14 cellular contexts compared by ENCODE assay signal in the genomic region with DNA sequence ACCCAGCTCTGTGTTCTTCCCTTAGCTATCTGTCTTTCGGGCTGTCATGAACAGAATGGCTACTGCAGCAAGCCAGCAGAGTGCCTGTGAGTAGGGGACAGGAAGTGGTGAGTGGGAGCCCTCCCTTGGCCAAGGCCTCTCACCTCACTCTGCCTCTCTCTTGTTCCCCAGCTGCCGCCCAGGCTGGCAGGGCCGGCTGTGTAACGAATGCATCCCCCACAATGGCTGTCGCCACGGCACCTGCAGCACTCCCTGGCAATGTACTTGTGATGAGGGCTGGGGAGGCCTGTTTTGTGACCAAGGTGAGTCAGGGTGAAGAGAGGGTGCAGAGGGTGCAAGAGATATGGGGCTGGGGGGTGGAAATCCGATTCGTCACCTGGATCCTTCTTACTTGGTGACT. TPM values are rescaled to one million over a fixed set of nuclear protein-coding genes. Genes with fewer than 3 reads are reported as not detected.
DNase-seq lines count a peak whose midpoint lies in the region; ATAC-seq and TF ChIP-seq lines count a peak whose summit lies in the region.
"Had no signal": no experiment of that assay in that cellular context is flagged by ENCODE, and none has a peak within 500 bp of the region (broad histone marks: within the 10 kb centered on the region; RNA-seq: fewer than 3 reads in every experiment).

No MANE protein-coding gene starts in this region.

- DNase-seq in SK-N-SH (peak; percentile 22), NAMALWA (ENCODE audit: low spot score) (peak; percentile 37), esophagus muscularis mucosa (ENCODE audit: extremely low spot score) (no peak), stomach (no peak), NOMO-1 treated with DMSO at 0.1 percent for 48 hours (lab: John Stamatoyannopoulos, UW; ENCODE audit: unreplicated experiment) (no peak), A172 (ENCODE audit: low spot score) (no peak)
- DNase-seq: activated T-cell treated with anti-CD3 and anti-CD28 coated beads, Interleukin-2, amount 50 U/mL, for 1 hour; erythroblast; NCI-H524; thyroid gland had no signal

- H3K9ac ChIP-seq in SK-N-SH, result no peak overlapping the region

- 90% methylated on average over 5 of the region's 8 CpGs for WGBS in SK-N-SH (ENCODE audit: low lambda C conversion rate)
- 85% methylated on average over 8 of the region's 8 CpGs for WGBS in esophagus muscularis mucosa
- 59 to 82% (median 74%) methylated on average over 8 of the region's 8 CpGs for WGBS in stomach, 5 donors

- no peak for TF ChIP-seq POLR2A in esophagus muscularis mucosa (IDR thresholded peaks at IDR 0.05; ENCODE audit: low read depth)
- TF ChIP-seq POLR2A in stomach (IDR thresholded peaks at IDR 0.05), result no peak

- H3K4me1 ChIP-seq in SK-N-SH (ENCODE audit: control insufficient read depth in 1 of 2, insufficient read depth in 2 of 2, low read depth in 1 of 2, low read length in 1 of 2) (peaks cover 17 to 35% of the 10 kb centered on the region in 2 experiments; a peak in 2 of 4 replicates), esophagus muscularis mucosa (peaks cover 54 to 62% (median 58%) of the 10 kb centered on the region in 4 donors), stomach (peaks cover 41 to 66% (median 52%) of the 10 kb centered on the region in 4 donors)

- no peaks in the 10 kb centered on the region for H3K9me2 ChIP-seq in SK-N-SH

- H3K36me3 ChIP-seq in SK-N-SH (replicated peaks in 1 of 2; ENCODE audit: control insufficient read depth in 1 of 2, insufficient read depth in 2 of 2, low read length in 1 of 2), result no peaks in the 10 kb centered on the region
- H3K36me3 ChIP-seq in esophagus muscularis mucosa, result peaks cover 0 to 18% (median 0%) of the 10 kb centered on the region in 4 donors
- H3K36me3 ChIP-seq in stomach, result peaks cover 0 to 18% (median 0%) of the 10 kb centered on the region in 4 donors
- H3K36me3 ChIP-seq: thyroid gland had no signal

- no peaks in the 10 kb centered on the region for H3F3A ChIP-seq in SK-N-SH (replicated peaks; ENCODE audit: insufficient read depth)

- H3K27me3 ChIP-seq in SK-N-SH (ENCODE audit: insufficient read depth), result peaks cover 42% of the 10 kb centered on the region
- peaks cover 0 to 84% (median 46%) of the 10 kb centered on the region in 4 donors for H3K27me3 ChIP-seq in esophagus muscularis mucosa
- peaks cover 10 to 60% (median 50%) of the 10 kb centered on the region in 3 donors for H3K27me3 ChIP-seq in stomach

- no peak overlapping the region for H3K4me3 ChIP-seq in SK-N-SH (ENCODE audit: low read depth in 2 of 2, low read length in 1 of 2)
- peak overlapping the region; percentile 57 to 58 (median 58) for H3K4me3 ChIP-seq in esophagus muscularis mucosa
- H3K4me3 ChIP-seq in stomach, result peak overlapping the region in 3 of 4 donors; percentile 49 to 75 (median 54)

- TF ChIP-seq CTCF in SK-N-SH (IDR thresholded peaks at IDR 0.05) (no peak), esophagus muscularis mucosa (IDR thresholded peaks at IDR 0.05) (no peak), stomach (IDR thresholded peaks at IDR 0.05) (no peak)

- no peaks in the 10 kb centered on the region for H3K9me3 ChIP-seq in SK-N-SH
- no peaks in the 10 kb centered on the region for H3K9me3 ChIP-seq in esophagus muscularis mucosa
- no peaks in the 10 kb centered on the region for H3K9me3 ChIP-seq in stomach
- H3K9me3 ChIP-seq: thyroid gland had no signal

- no peaks in the 10 kb centered on the region for H4K20me1 ChIP-seq in SK-N-SH (ENCODE audit: insufficient read depth)

- TF ChIP-seq EP300 in SK-N-SH (IDR thresholded peaks at IDR 0.05; ENCODE audit: borderline replicate concordance in 1 of 2, low read depth in 1 of 2, low read length in 1 of 2) (no peak), esophagus muscularis mucosa (IDR thresholded peaks at IDR 0.05) (no peak), stomach (IDR thresholded peaks at IDR 0.05) (no peak)

- no peak for TF ChIP-seq RAD21 in SK-N-SH (IDR thresholded peaks at IDR 0.05; ENCODE audit: low read length)

- POLR2A ChIA-PET in SK-N-SH (lab: Yijun Ruan, JAX), result no interaction called here

- intact Hi-C loops in esophagus muscularis mucosa (cut with DNase I) (no loop called here), stomach (cut with DNase I; ENCODE audit: low total_unique reads) (no loop called here)

- H3K4me2 ChIP-seq in SK-N-SH, result no peak overlapping the region

- H2AFZ ChIP-seq in SK-N-SH (ENCODE audit: low read depth), result no peak overlapping the region

- H3K79me2 ChIP-seq in SK-N-SH (ENCODE audit: insufficient read depth), result no peaks in the 10 kb centered on the region

- CTCF ChIA-PET in SK-N-SH (lab: Yijun Ruan, JAX), result interaction anchor here (0.6 to 33.6 kb wide), 8 partner anchors 9 to 269 kb away, joined by 3 to 675 read pairs (median 13); a partner anchor contains a TSS

- H3K27ac ChIP-seq in SK-N-SH (ENCODE audit: low read depth in 2 of 2, low read length in 1 of 2), result no peak overlapping the region
- no peak overlapping the region for H3K27ac ChIP-seq in esophagus muscularis mucosa (replicated peaks in 1 of 4)
- H3K27ac ChIP-seq in stomach, result peak overlapping the region in 4 of 5 donors; percentile 28 to 47 (median 42)

- ATAC-seq in SK-N-SH treated with all-trans-retinoic acid at 6 μM for 48 hours (no peak), GM21381 (IDR thresholded peaks at IDR 0.05; ENCODE audit: unreplicated experiment) (no peak)

TF ChIP-seq in SK-N-SH, 30 proteins besides CTCF, POLR2A, EP300 and RAD21 (continues in another document):
- no peak for TF ChIP-seq FOXM1 (IDR thresholded peaks at IDR 0.05; ENCODE audit: low read depth)

TF ChIP-seq in SK-N-SH treated with all-trans-retinoic acid at 6 μM for 48 hours, 23 proteins besides CTCF, POLR2A, EP300 and RAD21 (continues in another document):
- TF ChIP-seq PPARA (CRISPR knock-in tag; IDR thresholded peaks at IDR 0.05; ENCODE audit: borderline replicate concordance) (no peak), ZNF8 (CRISPR knock-in tag; IDR thresholded peaks at IDR 0.05) (no peak), CSDC2 (CRISPR knock-in tag; IDR thresholded peaks at IDR 0.05) (no peak), RARB (CRISPR knock-in tag; IDR thresholded peaks at IDR 0.05) (no peak), SNAI2 (CRISPR knock-in tag; IDR thresholded peaks at IDR 0.05) (no peak), ISL1 (CRISPR knock-in tag; IDR thresholded peaks at IDR 0.05) (no peak), OSR1 (CRISPR knock-in tag; IDR thresholded peaks at IDR 0.05) (no peak), TOX (CRISPR knock-in tag; IDR thresholded peaks at IDR 0.05; ENCODE audit: borderline replicate concordance) (no peak), GLIS3 (CRISPR knock-in tag; IDR thresholded peaks at IDR 0.05) (no peak), ZNF565 (CRISPR knock-in tag; conservative IDR thresholded peaks at IDR 0.05; ENCODE audit: low read depth) (no peak), ZFP3 (CRISPR knock-in tag; IDR thresholded peaks at IDR 0.05) (no peak), TCF4 (CRISPR knock-in tag; IDR thresholded peaks at IDR 0.05; ENCODE audit: borderline replicate concordance) (no peak), ZC3H10 (CRISPR knock-in tag; IDR thresholded peaks at IDR 0.05) (no peak), ESRRG (CRISPR knock-in tag; IDR thresholded peaks at IDR 0.05) (no peak), BACH2 (CRISPR knock-in tag; IDR thresholded peaks at IDR 0.05; ENCODE audit: borderline replicate concordance) (no peak)

RNA-seq across cellular contexts. Expression of a gene that starts 3.0 kb away (rescaled TPM):
- polyA plus RNA-seq in SK-N-SH (2012; rRNA removed), result 0.03 TPM in 2 replicates
- 0.01 and 0.03 TPM in 2 replicates for polyA plus RNA-seq in SK-N-SH (2012; cell fraction: cytosol; rRNA removed)
- 0.13 and 0.14 TPM in 2 replicates for polyA plus RNA-seq in SK-N-SH (2012; cell fraction: nucleus; rRNA removed)
- total RNA-seq in esophagus muscularis mucosa, result 10 to 100 TPM in 1 of 4 donors, 1 to 10 TPM in 3; 1.7 to 12.6 (median 7.5) TPM
- 10 to 100 TPM in 1 of 5 donors, 1 to 10 TPM in 3, under 1 TPM in 1; 0.89 to 20.0 (median 3.3) TPM for total RNA-seq in stomach
- polyA plus RNA-seq in stomach, result 1 to 10 TPM in 2 of 3 donors, under 1 TPM in 1; 0.56 to 2.2 (median 1.5) TPM
- total RNA-seq in A172 (2014; rRNA removed; shearing (Covaris generic)), result not detected in 2 replicates
- total RNA-seq: T-helper 2 cell treated with Interferon-gamma antibody and Interleukin-4, amounts not matched to agents 100 ng/mL and 5 ng/mL, for 36 hours had no signal
- polyA plus RNA-seq: immature natural killer cell had no signal

RNA-seq across cellular contexts. Expression of a gene that starts 21.1 kb away (rescaled TPM):
- 9.3 and 12.3 TPM in 2 replicates for polyA plus RNA-seq in SK-N-SH (2012; rRNA removed)
- polyA plus RNA-seq in SK-N-SH (2012; cell fraction: cytosol; rRNA removed), result 4.5 and 6.0 TPM in 2 replicates
- polyA plus RNA-seq in SK-N-SH (2012; cell fraction: nucleus; rRNA removed), result 8.1 and 10.9 TPM in 2 replicates
- total RNA-seq in esophagus muscularis mucosa, result 1 to 10 TPM in 3 of 4 donors, under 1 TPM in 1; 0.66 to 3.6 (median 1.3) TPM
- 10 to 100 TPM in 1 of 5 donors, 1 to 10 TPM in 4; 1.3 to 17.1 (median 2.9) TPM for total RNA-seq in stomach
- polyA plus RNA-seq in stomach, result 10 to 100 TPM in 2 of 3 donors, 1 to 10 TPM in 1; 5.7 to 61.6 (median 25.5) TPM
- total RNA-seq in A172 (2014; rRNA removed; shearing (Covaris generic)), result 4.7 and 5.8 TPM in 2 replicates

RNA-seq across cellular contexts. Expression of a gene that starts 37.9 kb away (rescaled TPM):
- 13.5 and 14.1 TPM in 2 replicates for polyA plus RNA-seq in SK-N-SH (2012; rRNA removed)
- 4.9 and 8.1 TPM in 2 replicates for polyA plus RNA-seq in SK-N-SH (2012; cell fraction: cytosol; rRNA removed)
- polyA plus RNA-seq in SK-N-SH (2012; cell fraction: nucleus; rRNA removed), result 20.3 TPM in 2 replicates
- total RNA-seq in esophagus muscularis mucosa, result 10 to 100 TPM; 28.7 to 36.6 (median 32.2) TPM
- 10 to 100 TPM in 4 of 5 donors, 1 to 10 TPM in 1; 1.8 to 24.2 (median 20.3) TPM for total RNA-seq in stomach
- 10 to 100 TPM in 1 of 3 donors, 1 to 10 TPM in 2; 5.7 to 10.8 (median 6.1) TPM for polyA plus RNA-seq in stomach
- 39.7 and 41.7 TPM in 2 replicates for total RNA-seq in A172 (2014; rRNA removed; shearing (Covaris generic))

RNA-seq across cellular contexts. Expression of a gene that starts 58.1 kb away (rescaled TPM):
- polyA plus RNA-seq in SK-N-SH (2012; rRNA removed) (0.49 and 0.62 TPM in 2 replicates), stomach (10 to 100 TPM in 1 of 3 donors, 1 to 10 TPM in 2; 1.2 to 87.8 (median 1.4) TPM)
- 0.55 TPM in 2 replicates for polyA plus RNA-seq in SK-N-SH (2012; cell fraction: cytosol; rRNA removed)
- polyA plus RNA-seq in SK-N-SH (2012; cell fraction: nucleus; rRNA removed), result 0.73 and 1.6 TPM in 2 replicates
- total RNA-seq in esophagus muscularis mucosa (not detected), stomach (1 to 10 TPM in 4 of 5 donors, not detected in 1; 1.3 to 3.2 (median 1.7) TPM)
- 0.22 and 1.4 TPM in 2 replicates for total RNA-seq in A172 (2014; rRNA removed; shearing (Covaris generic))
- polyA plus RNA-seq: immature natural killer cell had no signal

Comparison
In these comparisons a context has a peak if more than half of its experiments do, and no peak if none do; other contexts are left out.
1. DNase-seq: peak in SK-N-SH (single experiment) and NAMALWA (single experiment); none in esophagus muscularis mucosa (single experiment), stomach (single experiment), NOMO-1 treated with DMSO at 0.1 percent for 48 hours (single experiment) and A172 (single experiment).
2. H3K27ac ChIP-seq: peak in stomach (4 of 5); none in SK-N-SH (0 of 2) and esophagus muscularis mucosa (0 of 4).
3. H3K4me3 ChIP-seq: peak in esophagus muscularis mucosa (4 of 4) and stomach (3 of 4); none in SK-N-SH (0 of 2).